Comparison of ENCODE assay signal across 12 cellular contexts in genomic region chr9:109817146-109817845, GRCh38. TPM values are rescaled to one million over a fixed set of nuclear protein-coding genes. Genes with fewer than 3 reads are reported as not detected.
A peak's percentile ranks its signal among the peaks of the same experiment; 100 is the strongest.
DNase-seq lines count a peak whose midpoint lies in the region; ATAC-seq and TF ChIP-seq lines count a peak whose summit lies in the region.
"Had no signal": no experiment of that assay in that cellular context is flagged by ENCODE, and none has a peak within 500 bp of the region (broad histone marks: within the 10 kb centered on the region; RNA-seq: fewer than 3 reads in every experiment).

No MANE protein-coding gene starts in this region.

- ATAC-seq in stimulated activated memory B cell treated with anti-CD40 and anti-IgM and Interleukin-4, amounts not matched to agents 10 μg/mL and 1 μg/mL and 100 μg/mL, for 72 hours = no peak

- no peak overlapping the region for H3K9ac ChIP-seq in neural progenitor cell
- H3K9ac ChIP-seq: BLaER1 treated with 17β-estradiol and CSF1 and Interleukin-3, amounts not matched to agents 10 nM and 100 nM had no signal

- no peaks in the 10 kb centered on the region for H3K27me3 Mint-ChIP-seq in neural progenitor cell (ENCODE audit: insufficient read depth, low read depth)
- peaks cover 3% of the 10 kb centered on the region for H3K27me3 Mint-ChIP-seq in stimulated activated memory B cell treated with anti-CD40 and anti-IgM and Interleukin-4, amounts not matched to agents 10 μg/mL and 1 μg/mL and 100 μg/mL, for 72 hours

- H3K27ac Mint-ChIP-seq in neural progenitor cell = no peak overlapping the region
- no peak overlapping the region for H3K27ac Mint-ChIP-seq in stimulated activated memory B cell treated with anti-CD40 and anti-IgM and Interleukin-4, amounts not matched to agents 10 μg/mL and 1 μg/mL and 100 μg/mL, for 72 hours

- H3K4me3 ChIP-seq in neural progenitor cell = no peak overlapping the region
- H3K4me3 ChIP-seq: BLaER1 treated with 17β-estradiol and CSF1 and Interleukin-3, amounts not matched to agents 10 nM and 100 nM; skin epidermis had no signal

- H3K4me2 ChIP-seq in neural progenitor cell = peak overlapping the region; percentile 18

- H3K9me3 ChIP-seq in neural progenitor cell (ENCODE audit: low read depth) = no peaks in the 10 kb centered on the region

- H3K36me3 Mint-ChIP-seq in neural progenitor cell = no peaks in the 10 kb centered on the region
- no peaks in the 10 kb centered on the region for H3K36me3 Mint-ChIP-seq in stimulated activated memory B cell treated with anti-CD40 and anti-IgM and Interleukin-4, amounts not matched to agents 10 μg/mL and 1 μg/mL and 100 μg/mL, for 72 hours

- no peaks in the 10 kb centered on the region for H3K36me3 ChIP-seq in neural progenitor cell
- H3K36me3 ChIP-seq: BLaER1 treated with 17β-estradiol and CSF1 and Interleukin-3, amounts not matched to agents 10 nM and 100 nM had no signal

- no peaks in the 10 kb centered on the region for H3K9me3 Mint-ChIP-seq in neural progenitor cell
- H3K9me3 Mint-ChIP-seq in stimulated activated memory B cell treated with anti-CD40 and anti-IgM and Interleukin-4, amounts not matched to agents 10 μg/mL and 1 μg/mL and 100 μg/mL, for 72 hours = no peaks in the 10 kb centered on the region
- H3K9me3 Mint-ChIP-seq: central memory CD8-positive, alpha-beta T cell had no signal

- peaks cover 14% of the 10 kb centered on the region for H3K4me1 Mint-ChIP-seq in neural progenitor cell
- no peaks in the 10 kb centered on the region for H3K4me1 Mint-ChIP-seq in stimulated activated memory B cell treated with anti-CD40 and anti-IgM and Interleukin-4, amounts not matched to agents 10 μg/mL and 1 μg/mL and 100 μg/mL, for 72 hours
- H3K4me1 Mint-ChIP-seq: central memory CD8-positive, alpha-beta T cell had no signal

- TF ChIP-seq CTCF in RWPE1 (conservative IDR thresholded peaks at IDR 0.05; ENCODE audit: low read depth) = no peak
- no peak for TF ChIP-seq CTCF in neural progenitor cell (IDR thresholded peaks at IDR 0.05)
- no peak for TF ChIP-seq CTCF in GM13976 (IDR thresholded peaks at IDR 0.05; ENCODE audit: borderline replicate concordance, control extremely low read depth, extremely low read depth, insufficient read depth, missing control alignments)

- H3F3A ChIP-seq in neural progenitor cell (ENCODE audit: low read depth) = no peaks in the 10 kb centered on the region

- no peak overlapping the region for H3K4me3 Mint-ChIP-seq in neural progenitor cell
- H3K4me3 Mint-ChIP-seq in stimulated activated memory B cell treated with anti-CD40 and anti-IgM and Interleukin-4, amounts not matched to agents 10 μg/mL and 1 μg/mL and 100 μg/mL, for 72 hours = no peak overlapping the region
- H3K4me3 Mint-ChIP-seq: central memory CD8-positive, alpha-beta T cell had no signal

- no peaks in the 10 kb centered on the region for H3K4me1 ChIP-seq in neural progenitor cell

- H4K20me1 ChIP-seq in neural progenitor cell (ENCODE audit: low read depth) = no peaks in the 10 kb centered on the region
- H4K20me1 ChIP-seq: BLaER1 treated with 17β-estradiol and CSF1 and Interleukin-3, amounts not matched to agents 10 nM and 100 nM had no signal

- POLR2A ChIA-PET in RWPE1 (lab: Yijun Ruan, JAX; ENCODE audit: low non-redundant PET) = no interaction called here

- H3K27me3 ChIP-seq in neural progenitor cell = no peaks in the 10 kb centered on the region
- H3K27me3 ChIP-seq: BLaER1 treated with 17β-estradiol and CSF1 and Interleukin-3, amounts not matched to agents 10 nM and 100 nM had no signal

- DNase-seq in AG20443 (ENCODE audit: low spot score) = peak; percentile 41
- peak; percentile 64 for DNase-seq in RWPE1 (ENCODE audit: low spot score)
- peak; percentile 42 for DNase-seq in fibroblast of peridontal ligament (ENCODE audit: extremely low read depth)
- no peak for DNase-seq in neural progenitor cell (ENCODE audit: low spot score)
- no peak for DNase-seq in GM13976 (ENCODE audit: low spot score)
- DNase-seq in T-helper 2 cell = no peak
- DNase-seq in dedifferentiated amniotic fluid mesenchymal stem cell (ENCODE audit: extremely low spot score) = no peak
- DNase-seq: kidney had no signal

- CTCF ChIA-PET in RWPE1 (lab: Yijun Ruan, JAX) = interaction anchor here (0.5 to 3.1 kb wide), 18 partner anchors 10 to 334 kb away, joined by 3 to 18 read pairs (median 3); no protein-coding TSS in a partner anchor

- H3K27ac ChIP-seq in RWPE1 (no peak overlapping the region), neural progenitor cell (no peak overlapping the region)
- H3K27ac ChIP-seq: BLaER1 treated with 17β-estradiol and CSF1 and Interleukin-3, amounts not matched to agents 10 nM and 100 nM had no signal

- in situ Hi-C loops in GM13976 (cut with MboI; ENCODE audit: low sequenced_read_pairs, unreplicated experiment) = no loop called here

- H3K79me2 ChIP-seq in neural progenitor cell (ENCODE audit: low read depth) = no peaks in the 10 kb centered on the region

- H2AFZ ChIP-seq in neural progenitor cell (replicated peaks) = no peak overlapping the region

RNA-seq across cellular contexts. Expression of gene PALM2AKAP2, which starts 37.3 kb away (rescaled TPM):
- total RNA-seq in neural progenitor cell (ENCODE audit: low replicate concordance) = 3.9 and 12.0 TPM in 2 replicates

Comparison
In these comparisons a context has a peak if more than half of its experiments do, and no peak if none do; other contexts are left out.
1. DNase-seq: peak in AG20443 (single experiment), RWPE1 (single experiment) and fibroblast of peridontal ligament (single experiment); none in neural progenitor cell (single experiment), GM13976 (single experiment), T-helper 2 cell (0 of 5) and dedifferentiated amniotic fluid mesenchymal stem cell (single experiment).